Comparison of ENCODE assay signal across 10 cellular contexts in the genomic region with DNA sequence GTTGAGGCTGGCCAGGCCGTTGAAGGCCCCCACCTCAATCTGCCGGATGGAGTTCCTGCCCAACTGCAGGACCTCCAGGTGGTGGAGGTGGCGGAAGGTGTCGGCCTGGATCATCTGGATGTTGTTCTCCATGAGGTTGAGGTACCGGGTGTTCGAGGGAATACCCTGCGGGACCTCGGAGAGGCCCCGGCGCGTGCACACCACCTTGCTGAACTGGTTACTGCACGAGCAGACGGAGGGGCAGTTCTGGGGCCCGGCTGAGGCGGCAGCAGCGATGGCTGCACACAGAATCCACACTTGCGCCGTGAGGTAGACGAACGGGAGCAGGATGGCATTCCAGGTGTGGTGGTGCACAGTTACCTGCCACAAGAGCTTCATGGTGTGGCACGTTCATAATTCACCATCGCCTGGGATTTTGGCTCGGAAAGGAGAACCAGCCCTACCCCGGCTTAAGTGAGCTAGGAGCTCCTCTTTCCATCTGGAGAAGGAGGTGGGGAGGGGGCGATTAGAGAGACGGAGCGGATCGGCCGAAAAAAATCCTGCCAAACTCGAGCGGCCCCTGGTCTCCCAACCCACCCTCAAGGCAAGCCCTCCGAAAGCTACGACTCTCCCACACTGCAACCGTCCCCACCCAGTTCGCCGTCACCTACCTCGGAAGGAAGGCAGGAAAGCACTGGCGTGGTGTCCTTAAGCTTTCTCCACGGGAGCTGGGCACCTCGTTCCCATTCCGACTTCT. TPM values are rescaled to one million over a fixed set of nuclear protein-coding genes. Genes with fewer than 3 reads are reported as not detected.
DNase-seq lines count a peak whose midpoint lies in the region; ATAC-seq, FAIRE-seq and TF ChIP-seq lines count a peak whose summit lies in the region.
"Had no signal": no experiment of that assay in that cellular context is flagged by ENCODE, and none has a peak within 500 bp of the region (broad histone marks: within the 10 kb centered on the region; RNA-seq: fewer than 3 reads in every experiment).

No MANE protein-coding gene starts in this region.

- TSS peak; percentile 29 for BruUV-seq in endothelial cell of umbilical vein (replicated peaks; lab: Mats Ljungman, UMichigan)

- H3K9me3 ChIP-seq in BE2C (no peaks in the 10 kb centered on the region), Karpas-422 (ENCODE audit: low read length) (no peaks in the 10 kb centered on the region), endothelial cell of umbilical vein (replicated peaks; ENCODE audit: control insufficient read depth, insufficient read depth, low read length) (no peaks in the 10 kb centered on the region), neuron (ENCODE audit: low read length) (peaks cover 8% of the 10 kb centered on the region)

- H3K4me1 ChIP-seq in BE2C, result no peaks in the 10 kb centered on the region
- H3K4me1 ChIP-seq in Karpas-422 (ENCODE audit: low read length), result peaks cover 83% of the 10 kb centered on the region
- peaks cover 12% of the 10 kb centered on the region for H3K4me1 ChIP-seq in endothelial cell of umbilical vein (ENCODE audit: control insufficient read depth, extremely low read depth, insufficient read depth, low read length)
- peaks cover 61% of the 10 kb centered on the region for H3K4me1 ChIP-seq in neuron (ENCODE audit: insufficient read depth, low read length)

- H3K4me3 ChIP-seq in BE2C (ENCODE audit: low read depth, low read length) (peak overlapping the region; percentile 10), Karpas-422 (ENCODE audit: low read length) (peak overlapping the region; percentile 74), endothelial cell of umbilical vein (replicated peaks in 1 of 3; ENCODE audit: insufficient read depth in 1 of 3, low read depth in 1 of 3, low read length in 3 of 3) (peak overlapping the region in 1 of 3 experiments; percentile 45), neuron (ENCODE audit: low read length) (peak overlapping the region; percentile 61)

- FAIRE-seq in endothelial cell of umbilical vein (lab: Jason Lieb, UNC), result no peak

- H3K4me2 ChIP-seq in Karpas-422 (ENCODE audit: low read depth, low read length, poor library complexity, severe bottlenecking), result peak overlapping the region; percentile 74
- H3K4me2 ChIP-seq in endothelial cell of umbilical vein (ENCODE audit: insufficient read depth, low read length), result peak overlapping the region; percentile 3

- POLR2A ChIA-PET in endothelial cell of umbilical vein (lab: Charles Lee), result no interaction called here

- dilution Hi-C loops in endothelial cell of umbilical vein (cut with MboI; ENCODE audit: extremely low pct_ligation_motif_present, low sequenced_read_pairs), result no loop called here

- H3K27ac ChIP-seq in Karpas-422 (ENCODE audit: low read length), result peak overlapping the region; percentile 63
- H3K27ac ChIP-seq in endothelial cell of umbilical vein (ENCODE audit: insufficient read depth, low read depth, low read length), result no peak overlapping the region

- H3K9me2 ChIP-seq in Karpas-422 (replicated peaks; ENCODE audit: insufficient read depth, low read length), result no peaks in the 10 kb centered on the region

- H3K36me3 ChIP-seq in BE2C (peaks cover 7% of the 10 kb centered on the region; the same call in 1 of the 2 replicates), Karpas-422 (ENCODE audit: insufficient read depth, low read length) (peaks cover 17% of the 10 kb centered on the region), endothelial cell of umbilical vein (ENCODE audit: control insufficient read depth in 2 of 2, extremely low read depth in 1 of 2, insufficient read depth in 2 of 2, low read length in 2 of 2) (no peaks in the 10 kb centered on the region), neuron (ENCODE audit: insufficient read depth, low read length) (peaks cover 23% of the 10 kb centered on the region)

- ATAC-seq in HG03571 (IDR thresholded peaks at IDR 0.05; ENCODE audit: unreplicated experiment) (no peak), HG03045 (IDR thresholded peaks at IDR 0.05; ENCODE audit: unreplicated experiment) (no peak)

- H2AFZ ChIP-seq in Karpas-422 (ENCODE audit: low read length) (no peak overlapping the region), endothelial cell of umbilical vein (ENCODE audit: low read depth, low read length) (no peak overlapping the region), neuron (ENCODE audit: low read depth, low read length) (no peak overlapping the region)

- H3K79me2 ChIP-seq in Karpas-422 (ENCODE audit: low read length), result peaks cover 73% of the 10 kb centered on the region
- H3K79me2 ChIP-seq in endothelial cell of umbilical vein (ENCODE audit: control insufficient read depth, insufficient read depth, low read length), result no peaks in the 10 kb centered on the region

- DNase-seq in BE2C (no peak), Karpas-422 (no peak), endothelial cell of umbilical vein (ENCODE audit: low read depth, low spot score) (no peak), 8988T (no peak), hippocampal formation (lab: John Stamatoyannopoulos, UW) (no peak)
- DNase-seq: DND-41 had no signal

- intact Hi-C loops in endothelial cell of umbilical vein (cut with micrococcal nuclease), result loop anchor here (5.0 to 10.0 kb wide), 2 partner anchors 102 to 446 kb away; a partner anchor contains a TSS

- peak overlapping the region; percentile 67 for H3K9ac ChIP-seq in Karpas-422 (ENCODE audit: low read length)
- H3K9ac ChIP-seq in endothelial cell of umbilical vein (replicated peaks; ENCODE audit: extremely low read depth, insufficient read depth, low read length), result no peak overlapping the region
- H3K9ac ChIP-seq: parathyroid adenoma had no signal

- TF ChIP-seq CTCF in BE2C (IDR thresholded peaks at IDR 0.05; ENCODE audit: low read depth, low read length), result no peak
- no peak for TF ChIP-seq CTCF in endothelial cell of umbilical vein (IDR thresholded peaks at IDR 0.05; ENCODE audit: extremely low read depth in 1 of 2, insufficient read depth in 1 of 2, low read depth in 1 of 2, low read length in 2 of 2)

- CTCF ChIA-PET in endothelial cell of umbilical vein (lab: Charles Lee), result interaction anchor here (0.6 to 2.7 kb wide), 10 partner anchors 9 to 323 kb away, joined by 3 to 13 read pairs (median 5); no protein-coding TSS in a partner anchor

- H3K9me1 ChIP-seq in endothelial cell of umbilical vein (replicated peaks; ENCODE audit: control insufficient read depth, extremely low read depth, insufficient read depth, low read length), result no peaks in the 10 kb centered on the region

- TF ChIP-seq POLR2A in endothelial cell of umbilical vein (IDR thresholded peaks at IDR 0.05; ENCODE audit: low read depth, low read length), result no peak

- H4K20me1 ChIP-seq in Karpas-422 (ENCODE audit: insufficient read depth, low read depth, low read length), result peaks cover 33% of the 10 kb centered on the region
- peaks cover 4% of the 10 kb centered on the region for H4K20me1 ChIP-seq in endothelial cell of umbilical vein (replicated peaks; ENCODE audit: control insufficient read depth, extremely low read depth, insufficient read depth, low read length)

- H3K27me3 ChIP-seq in BE2C, result peaks cover 6% of the 10 kb centered on the region
- no peaks in the 10 kb centered on the region for H3K27me3 ChIP-seq in Karpas-422 (ENCODE audit: low read length)
- no peaks in the 10 kb centered on the region for H3K27me3 ChIP-seq in endothelial cell of umbilical vein (ENCODE audit: control insufficient read depth in 2 of 2, insufficient read depth in 2 of 2, low read length in 2 of 2)
- no peaks in the 10 kb centered on the region for H3K27me3 ChIP-seq in neuron (ENCODE audit: insufficient read depth, low read length)

TF ChIP-seq in endothelial cell of umbilical vein, 7 proteins besides CTCF, POLR2A, EP300 and RAD21:
- TF ChIP-seq GATA2 (IDR thresholded peaks at IDR 0.05; ENCODE audit: insufficient read depth, insufficient read length, low read depth, low read length), result no peak
- TF ChIP-seq POLR2AphosphoS5 (IDR thresholded peaks at IDR 0.05; ENCODE audit: insufficient read depth, low read depth, low read length), result no peak
- TF ChIP-seq FOS (IDR thresholded peaks at IDR 0.05; ENCODE audit: borderline replicate concordance, insufficient read depth, low read length), result no peak
- TF ChIP-seq, protein P1, sequence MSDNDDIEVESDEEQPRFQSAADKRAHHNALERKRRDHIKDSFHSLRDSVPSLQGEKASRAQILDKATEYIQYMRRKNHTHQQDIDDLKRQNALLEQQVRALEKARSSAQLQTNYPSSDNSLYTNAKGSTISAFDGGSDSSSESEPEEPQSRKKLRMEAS (IDR thresholded peaks at IDR 0.05; ENCODE audit: insufficient read depth, insufficient read length), result no peak
- no peak for TF ChIP-seq JUN (IDR thresholded peaks at IDR 0.05; ENCODE audit: borderline replicate concordance, insufficient read depth, insufficient read length, low read depth)
- TF ChIP-seq MYC (IDR thresholded peaks at IDR 0.05; ENCODE audit: low read depth, low read length), result no peak
- TF ChIP-seq EZH2 (IDR thresholded peaks at IDR 0.05; ENCODE audit: borderline replicate concordance, low read depth, low read length, severe bottlenecking), result no peak

RNA-seq across cellular contexts. Expression of a gene that starts 0.8 kb away (rescaled TPM):
- polyA plus RNA-seq in BE2C (2012; ENCODE audit: insufficient read depth, insufficient read length, low read depth), result 3.3 TPM
- total RNA-seq in Karpas-422 (2014; rRNA removed; shearing (Covaris generic); ENCODE audit: low replicate concordance), result 39.6 and 52.0 TPM in 2 replicates
- 3.8 and 7.1 TPM in 2 replicates for total RNA-seq in endothelial cell of umbilical vein
- 4.2 and 5.1 TPM in 2 replicates for polyA plus RNA-seq in endothelial cell of umbilical vein
- 2.9 and 3.0 TPM in 2 replicates for polyA plus RNA-seq in endothelial cell of umbilical vein (2011; cell fraction: cytosol; rRNA removed)
- 1.9 and 2.6 TPM in 2 replicates for polyA plus RNA-seq in endothelial cell of umbilical vein (2011; cell fraction: nucleus; rRNA removed)
- polyA plus RNA-seq in endothelial cell of umbilical vein (2012), result 0.50 and 0.70 TPM in 2 replicates
- polyA minus RNA-seq in endothelial cell of umbilical vein, result 5.0 and 5.1 TPM in 2 replicates
- polyA minus RNA-seq in endothelial cell of umbilical vein (2011; cell fraction: cytosol; rRNA and poly(A)+ RNA removed), result not detected
- polyA minus RNA-seq in endothelial cell of umbilical vein (2011; cell fraction: nucleus; rRNA and poly(A)+ RNA removed), result 2.7 and 4.1 TPM in 2 replicates
